In genomic region chr16:23678430-23679273, GRCh38 we compare ENCODE assay signal across 7 cellular contexts. TPM values are rescaled to one million over a fixed set of nuclear protein-coding genes. Genes with fewer than 3 reads are reported as not detected.
DNase-seq lines count a peak whose midpoint lies in the region; ATAC-seq, FAIRE-seq and TF ChIP-seq lines count a peak whose summit lies in the region.

PLK1 (plus strand) TSS chr16:23678889; CDS start chr16:23678933, 44 bp downstream.

- FAIRE-seq in GM12892 (lab: Jason Lieb, UNC): peak; percentile 76

- WGBS in sigmoid colon, 2 donors: 1% methylated on average over 75 of the region's 75 CpGs

- intact Hi-C loops in sigmoid colon (cut with DNase I): no loop called here

- H3K27ac ChIP-seq in sigmoid colon: peak within 1 kb of the TSS in 1 of 4 donors; percentile 13

- no peaks in the 10 kb centered on the region for H3K9me3 ChIP-seq in sigmoid colon

- DNase-seq in GM12892 (ENCODE audit: insufficient read length) (peak; percentile 93), NCI-H1694 treated with DMSO at 0.1 percent for 48 hours (lab: John Stamatoyannopoulos, UW) (peak; percentile 37), T-helper 9 cell (peak; percentile 58), astrocyte of the cerebellum (ENCODE audit: low read depth) (peak; percentile 40), hypothalamus (lab: John Stamatoyannopoulos, UW) (peak in 48 of 51 donors; percentile 6 to 79 (median 52)), sigmoid colon (peak; percentile 79)

- TF ChIP-seq POLR2A in GM12892 (IDR thresholded peaks at IDR 0.05; ENCODE audit: low read depth, low read length): 0 out of 2 replicates have a peak, but pooled peaks have one; percentile 35
- TF ChIP-seq POLR2A in sigmoid colon (IDR thresholded peaks at IDR 0.05): no peak

- H3K4me1 ChIP-seq in sigmoid colon: peaks cover 0 to 19% (median 16%) of the 10 kb centered on the region in 4 donors

- peak; percentile 85 for ATAC-seq in HG02870 (IDR thresholded peaks at IDR 0.05; ENCODE audit: unreplicated experiment)

- no peaks in the 10 kb centered on the region for H3K27me3 ChIP-seq in sigmoid colon

- no peak for TF ChIP-seq EP300 in sigmoid colon (IDR thresholded peaks at IDR 0.05)

- H3K36me3 ChIP-seq in sigmoid colon: peaks cover 0 to 29% (median 3%) of the 10 kb centered on the region in 4 donors

- TF ChIP-seq CTCF in astrocyte of the cerebellum (IDR thresholded peaks at IDR 0.05; ENCODE audit: low read depth, low read length, missing control alignments) (peak; percentile 55), sigmoid colon (IDR thresholded peaks at IDR 0.05) (peak in 2 of 4 experiments; percentile 8 to 20)

- H3K4me3 ChIP-seq in astrocyte of the cerebellum (ENCODE audit: low read depth, low read length) (peak within 1 kb of the TSS; percentile 63), sigmoid colon (peak within 1 kb of the TSS; percentile 29 to 58 (median 52))

- in situ Hi-C loops in astrocyte of the cerebellum (cut with HindIII; ENCODE audit: low sequenced_read_pairs): no loop called here

RNA-seq across cellular contexts. Expression of gene PLK1, which starts in this region (rescaled TPM):
- polyA plus RNA-seq in GM12892 (2012; ENCODE audit: missing spikeins): 25.4 TPM
- 1 to 10 TPM in 3 of 4 donors, under 1 TPM in 1; 0.82 to 5.2 (median 3.0) TPM for total RNA-seq in sigmoid colon
- 10 to 100 TPM in 1 of 3 donors, 1 to 10 TPM in 2; 2.4 to 37.0 (median 9.0) TPM for polyA plus RNA-seq in sigmoid colon

Comparison
In these comparisons a context has a peak if more than half of its experiments do, and no peak if none do; other contexts are left out.
1. DNase-seq: peak in every context shown above with its lines; median percentile 93 in GM12892; 79 in sigmoid colon; 58 in T-helper 9 cell; 52 in hypothalamus; 40 in astrocyte of the cerebellum; 37 in NCI-H1694 treated with DMSO at 0.1 percent for 48 hours.